ENCODE assay signal across 14 cellular contexts in genomic region chr12:91138337-91138905, GRCh38. TPM values are rescaled to one million over a fixed set of nuclear protein-coding genes. Genes with fewer than 3 reads are reported as not detected.
A peak's percentile ranks its signal among the peaks of the same experiment; 100 is the strongest.
DNase-seq lines count a peak whose midpoint lies in the region; ATAC-seq, FAIRE-seq and TF ChIP-seq lines count a peak whose summit lies in the region.
"Had no signal": no experiment of that assay in that cellular context is flagged by ENCODE, and none has a peak within 500 bp of the region (broad histone marks: within the 10 kb centered on the region; RNA-seq: fewer than 3 reads in every experiment).

No MANE protein-coding gene starts in this region.

- WGBS in GM23248 (ENCODE audit: low coverage in 1 of 2, low lambda C conversion rate in 2 of 2, missing lambda C conversion rate in 2 of 2), 2 experiments: 4 to 14% methylated on average over 1 of the region's 1 CpG
- 17% methylated on average over 1 of the region's 1 CpG for WGBS in hepatocyte (ENCODE audit: low lambda C conversion rate, missing lambda C conversion rate)
- WGBS in sigmoid colon, 2 donors: 13 to 41% methylated on average over 1 of the region's 1 CpG
- WGBS in adrenal gland, 4 donors: 33 to 56% (median 49%) methylated on average over 1 of the region's 1 CpG

- DNase-seq in GM23248 (peak; percentile 26), hepatocyte (ENCODE audit: low spot score) (peak; percentile 13), sigmoid colon (peak; percentile 73), cerebellar cortex (ENCODE audit: low spot score) (no peak), adrenal gland (no peak), GM19239 (ENCODE audit: insufficient read length, low spot score) (no peak)
- DNase-seq: activated gamma-delta T cell treated with Interleukin-2 at 50 U/mL for 16 hours, DMS79, naive B cell, NCI-H1694 treated with DMSO at 0.1 percent for 48 hours had no signal

- peak overlapping the region; percentile 88 for H3K27ac ChIP-seq in GM23248
- H3K27ac ChIP-seq in hepatocyte: peak overlapping the region; percentile 76
- H3K27ac ChIP-seq in sigmoid colon: peak overlapping the region; percentile 25 to 76 (median 66)
- H3K27ac ChIP-seq in adrenal gland: peak overlapping the region in 1 of 5 donors; percentile 7

- H3K4me2 ChIP-seq in GM23248 (ENCODE audit: unreplicated experiment) (peak overlapping the region; percentile 55), hepatocyte (peak overlapping the region; percentile 49)

- H3K36me3 ChIP-seq in GM23248 (ENCODE audit: low read depth): no peaks in the 10 kb centered on the region
- H3K36me3 ChIP-seq in hepatocyte (replicated peaks; ENCODE audit: insufficient read depth, low read depth): no peaks in the 10 kb centered on the region
- no peaks in the 10 kb centered on the region for H3K36me3 ChIP-seq in sigmoid colon
- H3K36me3 ChIP-seq in adrenal gland (replicated peaks in 1 of 2): no peaks in the 10 kb centered on the region

- H4K20me1 ChIP-seq in GM23248 (ENCODE audit: insufficient read depth) (no peaks in the 10 kb centered on the region), hepatocyte (ENCODE audit: insufficient read depth, poor library complexity, severe bottlenecking) (no peaks in the 10 kb centered on the region)

- ATAC-seq in SK-N-SH treated with all-trans-retinoic acid at 6 μM for 48 hours (peak; percentile 61), HG03108 (IDR thresholded peaks at IDR 0.05; ENCODE audit: unreplicated experiment) (no peak)
- ATAC-seq: K562 had no signal

- peak overlapping the region; percentile 4; the same call in 1 of the 2 replicates for H2AFZ ChIP-seq in GM23248
- peak overlapping the region; percentile 12 for H2AFZ ChIP-seq in hepatocyte

- no peaks in the 10 kb centered on the region for H3K9me3 ChIP-seq in GM23248 (ENCODE audit: low read depth)
- H3K9me3 ChIP-seq in hepatocyte (ENCODE audit: low read depth): no peaks in the 10 kb centered on the region
- H3K9me3 ChIP-seq in sigmoid colon: no peaks in the 10 kb centered on the region
- no peaks in the 10 kb centered on the region for H3K9me3 ChIP-seq in adrenal gland (replicated peaks in 1 of 3)

- TF ChIP-seq CTCF in hepatocyte (IDR thresholded peaks at IDR 0.05; ENCODE audit: poor library complexity) (no peak), sigmoid colon (IDR thresholded peaks at IDR 0.05) (no peak), adrenal gland (IDR thresholded peaks at IDR 0.05) (no peak)

- H3F3A ChIP-seq in GM23248 (ENCODE audit: insufficient read depth): peaks cover 71% of the 10 kb centered on the region

- H3K4me1 ChIP-seq in GM23248 (ENCODE audit: insufficient read depth): peaks cover 71% of the 10 kb centered on the region
- H3K4me1 ChIP-seq in hepatocyte (ENCODE audit: insufficient read depth): peaks cover 35% of the 10 kb centered on the region
- H3K4me1 ChIP-seq in sigmoid colon: peaks cover 0 to 65% (median 56%) of the 10 kb centered on the region in 4 donors
- H3K4me1 ChIP-seq in adrenal gland (replicated peaks in 1 of 2): peaks cover 0 to 7% of the 10 kb centered on the region in 2 donors

- no peak overlapping the region for H3K9ac ChIP-seq in GM23248

- no peak for TF ChIP-seq EP300 in sigmoid colon (IDR thresholded peaks at IDR 0.05)

- no peak overlapping the region; the same call in 1 of the 2 replicates for H3K4me3 ChIP-seq in GM23248
- H3K4me3 ChIP-seq in hepatocyte: no peak overlapping the region
- H3K4me3 ChIP-seq in sigmoid colon: no peak overlapping the region
- H3K4me3 ChIP-seq in adrenal gland: no peak overlapping the region
- H3K4me3 ChIP-seq: K562 had no signal

- H3K9me2 ChIP-seq in GM23248 (ENCODE audit: insufficient read depth): no peaks in the 10 kb centered on the region
- H3K9me2 ChIP-seq in hepatocyte (replicated peaks; ENCODE audit: insufficient read depth): no peaks in the 10 kb centered on the region

- intact Hi-C loops in sigmoid colon (cut with DNase I) (no loop called here), adrenal gland (cut with DNase I) (no loop called here)

- TF ChIP-seq POLR2A in sigmoid colon (IDR thresholded peaks at IDR 0.05) (no peak), adrenal gland (IDR thresholded peaks at IDR 0.05) (no peak)

- no peak for FAIRE-seq in GM19239 (lab: Jason Lieb, UNC)
- FAIRE-seq: GM12892, K562 had no signal

- H3K79me2 ChIP-seq in GM23248 (ENCODE audit: insufficient read depth) (no peaks in the 10 kb centered on the region), hepatocyte (no peaks in the 10 kb centered on the region)

- H3K27me3 ChIP-seq in GM23248 (replicated peaks; ENCODE audit: insufficient read depth) (no peaks in the 10 kb centered on the region), hepatocyte (no peaks in the 10 kb centered on the region), sigmoid colon (no peaks in the 10 kb centered on the region), adrenal gland (no peaks in the 10 kb centered on the region)

- in situ Hi-C loops in GM23248 (cut with MboI): no loop called here

TF ChIP-seq in SK-N-SH treated with all-trans-retinoic acid at 6 μM for 48 hours, 23 proteins besides CTCF, POLR2A, EP300 and RAD21:
- 0 out of 2 replicates have a peak, but pooled peaks have one; percentile 21 for TF ChIP-seq TCF4 (CRISPR knock-in tag; IDR thresholded peaks at IDR 0.05; ENCODE audit: borderline replicate concordance)
- no peak for TF ChIP-seq GLIS3 (CRISPR knock-in tag; IDR thresholded peaks at IDR 0.05)
- TF ChIP-seq ISL1 (CRISPR knock-in tag; IDR thresholded peaks at IDR 0.05): peak; percentile 31; the same call in 1 of the 2 replicates
- peak; percentile 70 for TF ChIP-seq ZNF70 (CRISPR knock-in tag; IDR thresholded peaks at IDR 0.05)
- TF ChIP-seq ZNF8 (CRISPR knock-in tag; IDR thresholded peaks at IDR 0.05): no peak
- TF ChIP-seq TOX (CRISPR knock-in tag; IDR thresholded peaks at IDR 0.05; ENCODE audit: borderline replicate concordance): no peak
- TF ChIP-seq POU6F1 (CRISPR knock-in tag; IDR thresholded peaks at IDR 0.05; ENCODE audit: borderline replicate concordance, low read depth): no peak

RNA-seq across cellular contexts. Expression of gene LUM, which starts 27.1 kb away (rescaled TPM):
- total RNA-seq in GM23248 (2014; rRNA removed; shearing (Covaris generic)): 556 and 573 TPM in 2 replicates
- polyA plus RNA-seq in GM23248 (2016; fragmentation: Nextera tagmentation; extraction: Ambion mirVana) (564 and 584 TPM in 2 replicates), hepatocyte (1,853 and 2,098 TPM in 2 replicates), sigmoid colon (10 to 100 TPM; 16.6 to 88.4 (median 44.4) TPM), adrenal gland (100 to 1,000 TPM; 114 to 448 (median 333) TPM)
- total RNA-seq in hepatocyte (1,782 and 2,030 TPM in 2 replicates), sigmoid colon (100 to 1,000 TPM in 3 of 4 donors, 10 to 100 TPM in 1; 85.2 to 363 (median 139) TPM), adrenal gland (1,000 to 10,000 TPM in 1 of 8 donors, 100 to 1,000 TPM in 7; 196 to 1,150 (median 404) TPM)
- polyA plus RNA-seq: K562 had no signal

RNA-seq across cellular contexts. Expression of gene DCN, which starts 44.2 kb away (rescaled TPM):
- total RNA-seq in GM23248 (2014; rRNA removed; shearing (Covaris generic)): 432 and 441 TPM in 2 replicates
- polyA plus RNA-seq in GM23248 (2016; fragmentation: Nextera tagmentation; extraction: Ambion mirVana) (483 and 504 TPM in 2 replicates), hepatocyte (2,382 and 2,576 TPM in 2 replicates), sigmoid colon (100 to 1,000 TPM in 2 of 3 donors, 10 to 100 TPM in 1; 41.2 to 380 (median 180) TPM), adrenal gland (100 to 1,000 TPM; 491 to 572 (median 508) TPM)
- total RNA-seq in hepatocyte (1,789 and 1,996 TPM in 2 replicates), sigmoid colon (1,000 to 10,000 TPM in 3 of 4 donors, 100 to 1,000 TPM in 1; 675 to 1,612 (median 1,535) TPM), adrenal gland (1,000 to 10,000 TPM in 5 of 8 donors, 100 to 1,000 TPM in 3; 609 to 2,358 (median 1,256) TPM)

Comparison
In these comparisons a context has a peak if more than half of its experiments do, and no peak if none do; other contexts are left out.
1. DNase-seq: peak in GM23248 (single experiment), hepatocyte (single experiment) and sigmoid colon (single experiment); none in cerebellar cortex (single experiment), adrenal gland (0 of 7) and GM19239 (single experiment).